ENCODE assay signal across 8 cellular contexts in genomic region chr22:36374603-36375024, GRCh38. TPM values are rescaled to one million over a fixed set of nuclear protein-coding genes. Genes with fewer than 3 reads are reported as not detected.
DNase-seq lines count a peak whose midpoint lies in the region; ATAC-seq, FAIRE-seq and TF ChIP-seq lines count a peak whose summit lies in the region.

No MANE protein-coding gene starts in this region.

- POLR2A ChIA-PET in H1 (lab: Charles Lee; ENCODE audit: partially characterized antibody) = interaction anchor here (0.5 to 19.2 kb wide), 4 partner anchors 9 to 458 kb away, joined by 3 to 263 read pairs (median 18); partner anchors contain the start of gene MYH9

- H3K56ac ChIP-seq in H1 (replicated peaks; ENCODE audit: insufficient read length, low read depth, low read length) = no peak overlapping the region

- CTCF ChIA-PET in H1 (lab: Charles Lee; ENCODE audit: partially characterized antibody) = interaction anchor here (1.0 to 1.4 kb wide), 2 partner anchors 9 to 81 kb away, joined by 3 read pairs; no protein-coding TSS in a partner anchor

- FAIRE-seq in H1 (lab: Jason Lieb, UNC) = no peak

- ATAC-seq in HG02763 (IDR thresholded peaks at IDR 0.05; ENCODE audit: unreplicated experiment) (no peak), GM21390 (IDR thresholded peaks at IDR 0.05; ENCODE audit: unreplicated experiment) (no peak)

- H2BK5ac ChIP-seq in H1 (ENCODE audit: low read depth, low read length) = peak overlapping the region; percentile 77; the same call in 1 of the 2 replicates

- WGBS in H1 (ENCODE audit: extremely low coverage in 1 of 2, insufficient coverage in 1 of 2, insufficient read length in 1 of 2, insufficient replicate concordance in 2 of 2, low coverage in 1 of 2, low lambda C conversion rate in 2 of 2, missing lambda C conversion rate in 1 of 2), 2 experiments = 89% methylated on average over 11 of the region's 11 CpGs; no CpG with 5 or more reads in 1 of the 2 experiments
- WGBS in sigmoid colon, 2 donors = 42 to 63% methylated on average over 11 of the region's 11 CpGs

- H3K36me3 ChIP-seq in H1 (ENCODE audit: control insufficient read depth in 2 of 4, insufficient read depth in 4 of 4, low read length in 3 of 4) (no peaks in the 10 kb centered on the region), sigmoid colon (peaks cover 0 to 5% (median 0%) of the 10 kb centered on the region in 4 donors)

- peaks cover 21 to 98% of the 10 kb centered on the region in 2 experiments for H3K79me2 ChIP-seq in H1 (ENCODE audit: control insufficient read depth in 1 of 2, insufficient read depth in 2 of 2, low read length in 2 of 2)

- peak overlapping the region; percentile 77 for H3K4me3 Mint-ChIP-seq in T-helper 2 cell treated with Interferon-gamma antibody and Interleukin-4, amounts not matched to agents 5 μg/mL and 100 μg/mL, for 36 hours

- H3K4me3 ChIP-seq in H1 (ENCODE audit: extremely low read depth in 1 of 4, insufficient read depth in 2 of 4, low read depth in 3 of 4, low read length in 4 of 4) (no peak overlapping the region), sigmoid colon (no peak overlapping the region)

- H3K4me1 ChIP-seq in H1 (replicated peaks in 1 of 4; ENCODE audit: control insufficient read depth in 3 of 4, insufficient read depth in 4 of 4, low read length in 3 of 4) (peaks cover 7 to 30% (median 19%) of the 10 kb centered on the region in 4 experiments), sigmoid colon (peaks cover 0 to 100% (median 100%) of the 10 kb centered on the region in 4 donors)

- H3K9me3 Mint-ChIP-seq in T-helper 2 cell treated with Interferon-gamma antibody and Interleukin-4, amounts not matched to agents 5 μg/mL and 100 μg/mL, for 36 hours = no peaks in the 10 kb centered on the region

- H4K20me1 ChIP-seq in H1 (replicated peaks in 1 of 2; ENCODE audit: control insufficient read depth in 1 of 2, insufficient read depth in 2 of 2, low read length in 2 of 2) = peaks cover 11 to 20% of the 10 kb centered on the region in 2 experiments

- H3K27me3 ChIP-seq in H1 (replicated peaks in 1 of 4; ENCODE audit: control insufficient read depth in 3 of 4, extremely low read depth in 1 of 4, insufficient read depth in 3 of 4, low read length in 3 of 4) (no peaks in the 10 kb centered on the region), sigmoid colon (no peaks in the 10 kb centered on the region)

- no peak for TF ChIP-seq EP300 in H1 (IDR thresholded peaks at IDR 0.05; ENCODE audit: borderline replicate concordance in 1 of 2, low read depth in 2 of 2, low read length in 2 of 2)
- no peak for TF ChIP-seq EP300 in sigmoid colon (IDR thresholded peaks at IDR 0.05)

- no peak overlapping the region; a peak in 1 of 4 replicates for H3K4me2 ChIP-seq in H1 (ENCODE audit: insufficient read depth in 1 of 2, low read depth in 2 of 2, low read length in 2 of 2)

- intact Hi-C loops in sigmoid colon (cut with DNase I) = loop anchor here (5.0 kb wide), 1 partner anchor 98 kb away; no protein-coding TSS in a partner anchor

- H4K8ac ChIP-seq in H1 (ENCODE audit: extremely low read depth, insufficient read depth, low read length) = peak overlapping the region; percentile 81; the same call in 1 of the 2 replicates

- H3K9ac ChIP-seq in H1 (replicated peaks in 1 of 4; ENCODE audit: extremely low read depth in 1 of 4, low read depth in 3 of 4, low read length in 3 of 4) = no peak overlapping the region

- H3K36me3 Mint-ChIP-seq in T-helper 2 cell treated with Interferon-gamma antibody and Interleukin-4, amounts not matched to agents 5 μg/mL and 100 μg/mL, for 36 hours (ENCODE audit: low read depth) = peaks cover 78% of the 10 kb centered on the region

- H2BK12ac ChIP-seq in H1 (ENCODE audit: low read depth, low read length) = 0 out of 2 replicates have a peak overlapping the region, but pooled peaks have one; percentile 27

- no peak overlapping the region for H2AK5ac ChIP-seq in H1 (ENCODE audit: low read depth, low read length)

- no peak overlapping the region for H3K14ac ChIP-seq in H1 (ENCODE audit: insufficient read length)

- H4K5ac ChIP-seq in H1 (ENCODE audit: insufficient read length, low read depth, low read length) = no peak overlapping the region

- H4K91ac ChIP-seq in H1 (replicated peaks; ENCODE audit: insufficient read length, low read length) = no peak overlapping the region

- no peak overlapping the region for H2AFZ ChIP-seq in H1 (ENCODE audit: low read length)

- no peak for TF ChIP-seq CTCF in H1 (IDR thresholded peaks at IDR 0.05; ENCODE audit: control extremely low read depth in 1 of 3, insufficient read depth in 1 of 3, low read depth in 1 of 3, low read length in 3 of 3)
- no peak for TF ChIP-seq CTCF in sigmoid colon (IDR thresholded peaks at IDR 0.05)

- no peak overlapping the region for H3K4ac ChIP-seq in H1 (replicated peaks; ENCODE audit: insufficient read length, low read depth, low read length)

- TF ChIP-seq RAD21 in H1 (IDR thresholded peaks at IDR 0.05 in 1 of 2, conservative IDR thresholded peaks at IDR 0.05 in 1 of 2; ENCODE audit: low read depth in 2 of 2, low read length in 2 of 2) = no peak

- no peaks in the 10 kb centered on the region for H3K9me3 ChIP-seq in H1 (ENCODE audit: insufficient read depth in 2 of 2, low read depth in 1 of 2, low read length in 1 of 2)
- no peaks in the 10 kb centered on the region for H3K9me3 ChIP-seq in sigmoid colon

- H2BK15ac ChIP-seq in H1 (ENCODE audit: low read length) = 0 out of 2 replicates have a peak overlapping the region, but pooled peaks have one; percentile 31

- H3K4me1 Mint-ChIP-seq in T-helper 2 cell treated with Interferon-gamma antibody and Interleukin-4, amounts not matched to agents 5 μg/mL and 100 μg/mL, for 36 hours (ENCODE audit: low read depth) = peaks cover 86% of the 10 kb centered on the region

- H3K27me3 Mint-ChIP-seq in T-helper 2 cell treated with Interferon-gamma antibody and Interleukin-4, amounts not matched to agents 5 μg/mL and 100 μg/mL, for 36 hours (ENCODE audit: low read depth) = no peaks in the 10 kb centered on the region

- no peak overlapping the region for H2BK20ac ChIP-seq in H1 (ENCODE audit: low read length)

- peak overlapping the region; percentile 38; the same call in 1 of the 2 replicates for H3K27ac ChIP-seq in H1 (ENCODE audit: low read depth, low read length)
- H3K27ac ChIP-seq in sigmoid colon = peak overlapping the region; percentile 98 to 100 (median 100)

- peak overlapping the region; percentile 85 for H3K27ac Mint-ChIP-seq in T-helper 2 cell treated with Interferon-gamma antibody and Interleukin-4, amounts not matched to agents 5 μg/mL and 100 μg/mL, for 36 hours

- no peaks in the 10 kb centered on the region for H3K23me2 ChIP-seq in H1 (ENCODE audit: low read depth, low read length)

- H3K23ac ChIP-seq in H1 (ENCODE audit: insufficient read length) = no peak overlapping the region

- peak; percentile 87 for DNase-seq in Daoy (ENCODE audit: low read depth)
- DNase-seq in T-helper 2 cell treated with Interferon-gamma antibody and Interleukin-4, amounts not matched to agents 5 μg/mL and 100 μg/mL, for 36 hours (ENCODE audit: low spot score) = peak; percentile 59
- no peak for DNase-seq in H1 (ENCODE audit: low read depth in 1 of 2, low spot score in 2 of 2)
- DNase-seq in sigmoid colon = no peak
- no peak for DNase-seq in NCI-H446 (lab: John Stamatoyannopoulos, UW)
- no peak for DNase-seq in GOT3 (lab: John Stamatoyannopoulos, UW)

- H3K79me1 ChIP-seq in H1 (ENCODE audit: low read depth, low read length) = peaks cover 8% of the 10 kb centered on the region

- TF ChIP-seq POLR2A in H1 (IDR thresholded peaks at IDR 0.05; ENCODE audit: control extremely low read depth in 1 of 2, low read depth in 2 of 2, low read length in 2 of 2) (no peak), sigmoid colon (IDR thresholded peaks at IDR 0.05) (no peak)

- H3K18ac ChIP-seq in H1 (ENCODE audit: extremely low read depth, low read length) = peak overlapping the region; percentile 24

- H2BK120ac ChIP-seq in H1 (replicated peaks; ENCODE audit: low read depth, low read length) = no peak overlapping the region

TF ChIP-seq in H1, 55 proteins besides CTCF, POLR2A, EP300 and RAD21 (continues in another document):
- TF ChIP-seq RBBP5 (IDR thresholded peaks at IDR 0.05; ENCODE audit: borderline replicate concordance, low read depth, low read length) = no peak
- no peak for TF ChIP-seq BACH1 (IDR thresholded peaks at IDR 0.05; ENCODE audit: low read length)
- TF ChIP-seq SIRT6 (IDR thresholded peaks at IDR 0.05; ENCODE audit: low read length) = no peak
- TF ChIP-seq SP2 (IDR thresholded peaks at IDR 0.05; ENCODE audit: low read length) = no peak

RNA-seq across cellular contexts. Expression of gene MYH9, which starts 13.2 kb away (rescaled TPM):
- 349 and 464 TPM in 2 replicates for total RNA-seq in Daoy (2014; rRNA removed; shearing (Covaris generic))
- total RNA-seq in H1 (2021; fragmentation: NEBNext Ultra II Directional; extraction: Animal tissue kit (Norgen Biotek cat#: 25700)) = 295 and 322 TPM in 2 replicates
- polyA plus RNA-seq in H1 (2011; rRNA removed) = 24.9 and 37.2 TPM in 2 replicates
- 53.6 TPM for polyA plus RNA-seq in H1 (2011; cell fraction: cytosol; rRNA removed)
- polyA plus RNA-seq in H1 (2011; cell fraction: nucleus; rRNA removed) = 110 TPM
- 140 to 212 TPM (median 199 TPM) in 4 replicates for polyA plus RNA-seq in H1 (2012, experiment 1 of 2)
- 59.9 TPM for polyA plus RNA-seq in H1 (2012, experiment 2 of 2)
- polyA plus RNA-seq in H1 (2013, experiment 1 of 2) = 89.1 TPM
- 76.1 TPM for polyA plus RNA-seq in H1 (2013, experiment 2 of 2)
- polyA minus RNA-seq in H1 (2011; rRNA and poly(A)+ RNA removed) = 273 and 366 TPM in 2 replicates
- polyA minus RNA-seq in H1 (2011; cell fraction: cytosol; rRNA and poly(A)+ RNA removed) = 92.9 TPM
- polyA minus RNA-seq in H1 (2011; cell fraction: nucleus; rRNA and poly(A)+ RNA removed) = 95.2 TPM
- total RNA-seq in sigmoid colon = 100 to 1,000 TPM; 147 to 273 (median 184) TPM
- polyA plus RNA-seq in sigmoid colon = 100 to 1,000 TPM in 1 of 3 donors, 10 to 100 TPM in 2; 63.7 to 307 (median 88.3) TPM

Comparison
In these comparisons a context has a peak if more than half of its experiments do, and no peak if none do; other contexts are left out.
1. DNase-seq: peak in Daoy (single experiment) and T-helper 2 cell treated with Interferon-gamma antibody and Interleukin-4, amounts not matched to agents 5 μg/mL and 100 μg/mL, for 36 hours (single experiment); none in H1 (0 of 2), sigmoid colon (single experiment), NCI-H446 (0 of 2) and GOT3 (single experiment).